ENCODE assay signal across 11 cellular contexts in the genomic region with DNA sequence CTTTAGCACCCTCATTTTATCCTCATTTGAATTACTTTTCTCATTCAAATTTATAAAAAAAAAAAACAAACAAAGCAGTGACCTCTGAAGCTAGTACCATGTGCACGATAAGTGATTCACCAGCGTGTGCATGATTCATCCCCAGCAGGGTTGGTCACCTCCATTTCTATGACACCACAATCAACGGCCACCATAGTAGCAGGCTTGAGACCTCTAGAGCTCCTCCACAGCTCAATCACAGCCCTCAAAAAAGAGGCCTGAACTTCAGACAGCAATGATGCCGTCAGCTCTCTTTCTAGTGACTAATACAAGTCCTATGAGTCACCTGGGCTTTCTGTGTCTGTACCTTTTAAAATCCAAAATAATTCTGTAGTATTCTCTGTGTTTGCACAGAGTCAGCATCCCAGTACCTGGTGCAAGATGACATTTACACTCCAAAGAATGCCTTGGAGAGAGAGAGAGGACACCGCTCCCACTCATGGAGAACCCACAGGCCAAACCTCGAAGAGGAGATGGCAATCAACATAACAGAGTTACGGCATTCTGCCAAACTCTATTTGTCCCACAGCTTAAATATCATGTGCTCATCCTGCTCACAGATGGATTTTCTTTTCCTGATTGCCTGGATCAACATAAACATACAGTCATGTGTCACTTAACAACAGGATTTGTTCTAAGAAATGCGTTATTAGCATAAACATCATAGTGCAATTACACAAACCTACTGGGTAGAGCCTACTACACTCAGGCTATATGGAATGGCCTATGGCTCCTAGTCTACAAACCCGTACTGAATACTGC. TPM values are rescaled to one million over a fixed set of nuclear protein-coding genes. Genes with fewer than 3 reads are reported as not detected.
DNase-seq lines count a peak whose midpoint lies in the region; ATAC-seq, FAIRE-seq and TF ChIP-seq lines count a peak whose summit lies in the region.
"Had no signal": no experiment of that assay in that cellular context is flagged by ENCODE, and none has a peak within 500 bp of the region (broad histone marks: within the 10 kb centered on the region; RNA-seq: fewer than 3 reads in every experiment).

No MANE protein-coding gene starts in this region.

- intact Hi-C loops in mucosa of descending colon (cut with DNase I, micrococcal nuclease): no loop called here
- intact Hi-C loops in left ventricle myocardium inferior (cut with micrococcal nuclease): no loop called here

- no peaks in the 10 kb centered on the region for H3K9me3 Mint-ChIP-seq in glutamatergic neuron (ENCODE audit: unreplicated experiment)
- peaks cover 10% of the 10 kb centered on the region for H3K9me3 Mint-ChIP-seq in mesothelial cell of epicardium

- FAIRE-seq in RCC 7860 (lab: Jason Lieb, UNC): peak; percentile 86
- FAIRE-seq: H1 had no signal

- H3K4me1 Mint-ChIP-seq in glutamatergic neuron (ENCODE audit: low read depth, unreplicated experiment) (no peaks in the 10 kb centered on the region), mesothelial cell of epicardium (peaks cover 25% of the 10 kb centered on the region)
- H3K4me1 Mint-ChIP-seq: central memory CD8-positive, alpha-beta T cell had no signal

- no peak for TF ChIP-seq CTCF in mucosa of descending colon (IDR thresholded peaks at IDR 0.05)
- TF ChIP-seq CTCF in glutamatergic neuron (IDR thresholded peaks at IDR 0.05; ENCODE audit: partially characterized antibody, unreplicated experiment): no peak
- no peak for TF ChIP-seq CTCF in left ventricle myocardium inferior (IDR thresholded peaks at IDR 0.05; ENCODE audit: borderline replicate concordance)
- no peak for TF ChIP-seq CTCF in mesothelial cell of epicardium (IDR thresholded peaks at IDR 0.05; ENCODE audit: unreplicated experiment)

- no peak overlapping the region for H3K27ac ChIP-seq in left ventricle myocardium inferior (replicated peaks)

- no peaks in the 10 kb centered on the region for H3K27me3 ChIP-seq in left ventricle myocardium inferior (ENCODE audit: low read depth)

- H3K9me3 ChIP-seq in mucosa of descending colon (no peaks in the 10 kb centered on the region), left ventricle myocardium inferior (replicated peaks) (no peaks in the 10 kb centered on the region)

- H3K4me3 Mint-ChIP-seq in glutamatergic neuron (ENCODE audit: unreplicated experiment): no peak overlapping the region
- no peak overlapping the region for H3K4me3 Mint-ChIP-seq in mesothelial cell of epicardium
- H3K4me3 Mint-ChIP-seq: central memory CD8-positive, alpha-beta T cell had no signal

- H3K27ac Mint-ChIP-seq in glutamatergic neuron (ENCODE audit: unreplicated experiment): no peak overlapping the region
- no peak overlapping the region for H3K27ac Mint-ChIP-seq in mesothelial cell of epicardium

- H3K27me3 Mint-ChIP-seq in glutamatergic neuron (ENCODE audit: unreplicated experiment) (no peaks in the 10 kb centered on the region), mesothelial cell of epicardium (ENCODE audit: low read depth) (no peaks in the 10 kb centered on the region)
- H3K27me3 Mint-ChIP-seq: central memory CD8-positive, alpha-beta T cell had no signal

- H3K4me1 ChIP-seq in mucosa of descending colon (ENCODE audit: low read depth) (no peaks in the 10 kb centered on the region), left ventricle myocardium inferior (no peaks in the 10 kb centered on the region)

- DNase-seq in RCC 7860 (ENCODE audit: low spot score) (peak; percentile 91), mucosa of descending colon (no peak), NCI-H2227 (lab: John Stamatoyannopoulos, UW; ENCODE audit: unreplicated experiment) (no peak), glutamatergic neuron (no peak), left ventricle myocardium inferior (no peak), mesothelial cell of epicardium (ENCODE audit: low spot score in 2 of 2, unreplicated experiment in 2 of 2) (no peak)
- DNase-seq: MV-4-11 had no signal

- H3K4me3 ChIP-seq in mucosa of descending colon (no peak overlapping the region), left ventricle myocardium inferior (no peak overlapping the region)

- H3K36me3 Mint-ChIP-seq in glutamatergic neuron (ENCODE audit: unreplicated experiment) (no peaks in the 10 kb centered on the region), mesothelial cell of epicardium (no peaks in the 10 kb centered on the region)

- ATAC-seq in GM18861 (IDR thresholded peaks at IDR 0.05; ENCODE audit: unreplicated experiment) (peak; percentile 49), HG02759 (IDR thresholded peaks at IDR 0.05; ENCODE audit: unreplicated experiment) (peak; percentile 58), mucosa of descending colon (peak; percentile 34)

- H3K36me3 ChIP-seq in mucosa of descending colon (ENCODE audit: low read depth) (no peaks in the 10 kb centered on the region), left ventricle myocardium inferior (no peaks in the 10 kb centered on the region)

RNA-seq across cellular contexts. Expression of gene L3MBTL4, which starts 58.7 kb away (rescaled TPM):
- total RNA-seq in mucosa of descending colon: 10 to 100 TPM in 1 of 3 donors, 1 to 10 TPM in 2; 4.9 to 13.9 (median 5.4) TPM
- 0.32 TPM for total RNA-seq in glutamatergic neuron (ENCODE audit: unreplicated experiment)
- 3.5 TPM for total RNA-seq in left ventricle myocardium inferior
- total RNA-seq in mesothelial cell of epicardium: 15.9 to 18.5 TPM (median 17.5 TPM) in 3 replicates
